Comparison of ENCODE assay signal across 15 cellular contexts in the genomic region with DNA sequence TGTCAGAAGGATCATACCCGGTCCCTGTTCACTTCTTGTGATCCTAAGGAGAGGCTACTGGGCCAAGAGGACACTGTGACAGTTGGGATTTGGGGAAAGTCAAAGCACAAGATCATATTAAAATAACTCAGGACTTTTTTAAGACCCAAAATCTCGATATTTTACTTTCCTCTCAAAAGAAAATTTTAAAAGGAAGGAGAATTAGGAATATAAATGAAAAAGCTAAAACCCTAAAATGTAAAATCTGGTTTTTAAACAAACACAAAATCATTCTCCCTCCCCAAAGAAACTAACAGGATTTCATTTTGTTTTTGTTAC. TPM values are rescaled to one million over a fixed set of nuclear protein-coding genes. Genes with fewer than 3 reads are reported as not detected.
DNase-seq lines count a peak whose midpoint lies in the region; ATAC-seq and TF ChIP-seq lines count a peak whose summit lies in the region.
"Had no signal": no experiment of that assay in that cellular context is flagged by ENCODE, and none has a peak within 500 bp of the region (broad histone marks: within the 10 kb centered on the region; RNA-seq: fewer than 3 reads in every experiment).

No MANE protein-coding gene starts in this region.

- intact Hi-C loops in body of pancreas (cut with DNase I) = no loop called here

- DNase-seq in GM23248 = no peak
- no peak for DNase-seq in T-helper 17 cell
- no peak for DNase-seq in neural progenitor cell (ENCODE audit: low spot score)
- no peak for DNase-seq in NCI-H446 treated with DMSO at 0.1 percent for 48 hours (lab: John Stamatoyannopoulos, UW)
- DNase-seq in dedifferentiated amniotic fluid mesenchymal stem cell (ENCODE audit: extremely low spot score) = no peak
- no peak for DNase-seq in body of pancreas
- DNase-seq: Caco-2; CD8-positive, alpha-beta T cell; DMS53; GF-D8 had no signal

- in situ Hi-C loops in GM23248 (cut with MboI) = no loop called here

- no peaks in the 10 kb centered on the region for H3K9me2 ChIP-seq in GM23248 (ENCODE audit: insufficient read depth)

- H3K4me3 Mint-ChIP-seq in T-helper 17 cell (no peak overlapping the region), neural progenitor cell (no peak overlapping the region)
- H3K4me3 Mint-ChIP-seq: CD14-positive monocyte; CD8-positive, alpha-beta T cell had no signal

- H3K36me3 ChIP-seq in GM23248 (ENCODE audit: low read depth) (no peaks in the 10 kb centered on the region), neural progenitor cell (no peaks in the 10 kb centered on the region), body of pancreas (replicated peaks in 1 of 2; ENCODE audit: insufficient read depth in 1 of 2, low read depth in 2 of 2) (no peaks in the 10 kb centered on the region)

- no peaks in the 10 kb centered on the region for H3K4me1 ChIP-seq in GM23248 (ENCODE audit: insufficient read depth)
- no peaks in the 10 kb centered on the region for H3K4me1 ChIP-seq in neural progenitor cell
- peaks cover 4% of the 10 kb centered on the region for H3K4me1 ChIP-seq in body of pancreas
- H3K4me1 ChIP-seq: A549 had no signal

- H3K27ac Mint-ChIP-seq in T-helper 17 cell (peak overlapping the region; percentile 82), neural progenitor cell (no peak overlapping the region)
- H3K27ac Mint-ChIP-seq: CD8-positive, alpha-beta T cell had no signal

- H3K4me1 Mint-ChIP-seq in T-helper 17 cell = peaks cover 14% of the 10 kb centered on the region
- H3K4me1 Mint-ChIP-seq in neural progenitor cell = no peaks in the 10 kb centered on the region

- H3K27me3 Mint-ChIP-seq in T-helper 17 cell (no peaks in the 10 kb centered on the region), neural progenitor cell (ENCODE audit: insufficient read depth, low read depth) (peaks cover 4% of the 10 kb centered on the region)

- H3F3A ChIP-seq in GM23248 (ENCODE audit: insufficient read depth) (no peaks in the 10 kb centered on the region), neural progenitor cell (ENCODE audit: low read depth) (no peaks in the 10 kb centered on the region)

- H4K20me1 ChIP-seq in GM23248 (ENCODE audit: insufficient read depth) (no peaks in the 10 kb centered on the region), neural progenitor cell (ENCODE audit: low read depth) (no peaks in the 10 kb centered on the region)

- H3K9me3 ChIP-seq in GM23248 (ENCODE audit: low read depth) = no peaks in the 10 kb centered on the region
- no peaks in the 10 kb centered on the region for H3K9me3 ChIP-seq in T-helper 17 cell (ENCODE audit: control insufficient read depth, low read length, poor library complexity, severe bottlenecking)
- H3K9me3 ChIP-seq in neural progenitor cell (ENCODE audit: low read depth) = no peaks in the 10 kb centered on the region
- H3K9me3 ChIP-seq in body of pancreas = no peaks in the 10 kb centered on the region
- H3K9me3 ChIP-seq: A549, Caco-2 had no signal

- no peak for TF ChIP-seq CTCF in neural progenitor cell (IDR thresholded peaks at IDR 0.05)
- TF ChIP-seq CTCF in body of pancreas (IDR thresholded peaks at IDR 0.05) = no peak

- TF ChIP-seq POLR2A in body of pancreas (IDR thresholded peaks at IDR 0.05) = no peak

- no peak overlapping the region for H3K4me3 ChIP-seq in GM23248
- no peak overlapping the region for H3K4me3 ChIP-seq in neural progenitor cell
- H3K4me3 ChIP-seq in body of pancreas = no peak overlapping the region
- H3K4me3 ChIP-seq: A549 had no signal

- no peak for ATAC-seq in T-helper 17 cell
- ATAC-seq in body of pancreas = no peak
- ATAC-seq: A549; CD8-positive, alpha-beta T cell; HCT116 had no signal

- H2AFZ ChIP-seq in GM23248 (0 out of 2 replicates have a peak overlapping the region, but pooled peaks have one; percentile 5), neural progenitor cell (replicated peaks) (peak overlapping the region; percentile 10)

- H3K4me2 ChIP-seq in GM23248 (ENCODE audit: unreplicated experiment) = no peak overlapping the region
- H3K4me2 ChIP-seq in neural progenitor cell = no peak overlapping the region
- H3K4me2 ChIP-seq: A549 had no signal

- H3K9me3 Mint-ChIP-seq in neural progenitor cell = peaks cover 3% of the 10 kb centered on the region
- H3K9me3 Mint-ChIP-seq: CD8-positive, alpha-beta T cell had no signal

- H3K36me3 Mint-ChIP-seq in T-helper 17 cell (ENCODE audit: low read depth) = peaks cover 2% of the 10 kb centered on the region
- H3K36me3 Mint-ChIP-seq in neural progenitor cell = no peaks in the 10 kb centered on the region
- H3K36me3 Mint-ChIP-seq: CD8-positive, alpha-beta T cell had no signal

- no peak overlapping the region for H3K27ac ChIP-seq in GM23248
- H3K27ac ChIP-seq in neural progenitor cell = no peak overlapping the region
- H3K27ac ChIP-seq in body of pancreas = no peak overlapping the region
- H3K27ac ChIP-seq: A549 had no signal

- no peaks in the 10 kb centered on the region for H3K79me2 ChIP-seq in GM23248 (ENCODE audit: insufficient read depth)
- H3K79me2 ChIP-seq in neural progenitor cell (ENCODE audit: low read depth) = no peaks in the 10 kb centered on the region

- H3K27me3 ChIP-seq in GM23248 (replicated peaks; ENCODE audit: insufficient read depth) (peaks cover 20% of the 10 kb centered on the region), neural progenitor cell (no peaks in the 10 kb centered on the region), body of pancreas (no peaks in the 10 kb centered on the region)

- H3K9ac ChIP-seq in GM23248 = no peak overlapping the region
- no peak overlapping the region for H3K9ac ChIP-seq in neural progenitor cell

- WGBS in GM23248 (ENCODE audit: low coverage in 1 of 2, low lambda C conversion rate in 2 of 2, missing lambda C conversion rate in 2 of 2), 2 experiments = 18 to 20% methylated on average over 2 of the region's 2 CpGs
- WGBS in body of pancreas, 2 donors = 82 to 85% methylated on average over 2 of the region's 2 CpGs

RNA-seq across cellular contexts. Expression of gene ALOX5, which starts 36.4 kb away (rescaled TPM):
- total RNA-seq in GM23248 (2014; rRNA removed; shearing (Covaris generic)) = not detected in 2 replicates
- polyA plus RNA-seq in GM23248 (2016; fragmentation: Nextera tagmentation; extraction: Ambion mirVana) = 0.22 TPM in 1 of 2 replicates, not detected in the other
- total RNA-seq in T-helper 17 cell = 10 to 100 TPM; 19.8 to 66.6 TPM
- 0.96 and 1.6 TPM in 2 replicates for total RNA-seq in neural progenitor cell (ENCODE audit: low replicate concordance)
- total RNA-seq in body of pancreas = 10 to 100 TPM; 42.5 to 63.0 TPM
- total RNA-seq: Caco-2 had no signal
- polyA plus RNA-seq: AG04450, BJ had no signal
